ENCODE assay signal across 1 cellular context in the genomic region with DNA sequence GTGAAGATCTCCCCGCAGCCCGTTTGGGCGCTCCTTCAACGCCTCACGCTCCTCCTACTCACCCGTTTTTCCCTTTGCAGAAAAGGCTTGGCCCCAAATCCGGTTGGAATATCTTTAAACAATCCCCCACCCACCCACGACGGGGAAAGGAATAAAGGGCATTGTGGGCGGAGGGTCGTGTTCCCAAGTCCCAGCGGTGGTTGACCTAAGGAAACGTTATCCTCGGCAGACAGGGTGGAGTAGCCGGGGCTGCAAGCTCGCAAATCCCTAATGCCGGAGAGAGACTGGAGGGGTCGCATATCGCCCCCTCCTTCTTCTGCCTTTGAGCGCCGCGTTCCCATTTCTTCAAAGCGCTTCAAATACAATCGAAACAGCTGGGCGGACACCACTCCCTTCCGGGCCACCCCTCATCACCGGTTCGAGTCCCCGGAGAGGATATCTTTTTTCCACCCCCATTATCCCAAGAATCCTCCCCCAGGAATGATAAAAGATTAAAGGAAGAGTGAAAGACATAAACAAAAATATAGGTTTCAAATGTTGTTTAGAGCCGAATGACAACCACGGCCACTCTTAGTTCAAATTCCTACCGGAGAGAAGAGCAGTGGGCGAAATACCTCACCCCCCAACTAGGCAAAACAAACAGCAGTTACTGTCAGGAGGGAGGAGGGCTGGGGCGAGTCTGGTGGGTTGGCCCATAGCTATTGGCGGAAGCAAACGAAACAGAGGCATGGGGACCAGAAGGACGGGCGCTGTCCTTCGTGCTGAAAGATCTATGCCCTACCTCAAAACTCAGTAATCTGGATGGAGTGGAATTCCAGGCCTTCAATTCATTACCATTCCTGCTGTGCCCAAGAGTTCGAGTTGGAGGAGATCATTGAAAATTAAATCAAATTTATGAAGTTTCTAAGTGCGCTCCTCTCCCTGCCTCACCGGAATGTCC.
A peak's percentile ranks its signal among the peaks of the same experiment; 100 is the strongest.
TF ChIP-seq lines count a peak whose summit lies in the region.

No MANE protein-coding gene starts in this region.

TF ChIP-seq in HepG2, 621 proteins besides CTCF, POLR2A, EP300 and RAD21 (continued from another document):
- TF ChIP-seq, protein P1, sequence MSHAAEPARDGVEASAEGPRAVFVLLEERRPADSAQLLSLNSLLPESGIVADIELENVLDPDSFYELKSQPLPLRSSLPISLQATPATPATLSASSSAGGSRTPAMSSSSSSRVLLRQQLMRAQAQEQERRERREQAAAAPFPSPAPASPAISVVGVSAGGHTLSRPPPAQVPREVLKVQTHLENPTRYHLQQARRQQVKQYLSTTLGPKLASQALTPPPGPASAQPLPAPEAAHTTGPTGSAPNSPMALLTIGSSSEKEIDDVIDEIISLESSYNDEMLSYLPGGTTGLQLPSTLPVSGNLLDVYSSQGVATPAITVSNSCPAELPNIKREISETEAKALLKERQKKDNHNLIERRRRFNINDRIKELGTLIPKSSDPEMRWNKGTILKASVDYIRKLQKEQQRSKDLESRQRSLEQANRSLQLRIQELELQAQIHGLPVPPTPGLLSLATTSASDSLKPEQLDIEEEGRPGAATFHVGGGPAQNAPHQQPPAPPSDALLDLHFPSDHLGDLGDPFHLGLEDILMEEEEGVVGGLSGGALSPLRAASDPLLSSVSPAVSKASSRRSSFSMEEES (CRISPR knock-in tag; IDR thresholded peaks at IDR 0.05), result peak; percentile 60; the same call in 1 of the 2 replicates
- TF ChIP-seq ZNF12 (CRISPR knock-in tag; IDR thresholded peaks at IDR 0.05) (peak; percentile 45; the same call in 1 of the 2 replicates), ZNF563 (CRISPR knock-in tag; IDR thresholded peaks at IDR 0.05) (no peak), PTBP1 (IDR thresholded peaks at IDR 0.05; ENCODE audit: low read depth, low read length, poor library complexity, severe bottlenecking) (no peak), STAG1 (CRISPR knock-in tag; IDR thresholded peaks at IDR 0.05) (peak; percentile 23; the same call in 1 of the 2 replicates)
- TF ChIP-seq, protein P2, sequence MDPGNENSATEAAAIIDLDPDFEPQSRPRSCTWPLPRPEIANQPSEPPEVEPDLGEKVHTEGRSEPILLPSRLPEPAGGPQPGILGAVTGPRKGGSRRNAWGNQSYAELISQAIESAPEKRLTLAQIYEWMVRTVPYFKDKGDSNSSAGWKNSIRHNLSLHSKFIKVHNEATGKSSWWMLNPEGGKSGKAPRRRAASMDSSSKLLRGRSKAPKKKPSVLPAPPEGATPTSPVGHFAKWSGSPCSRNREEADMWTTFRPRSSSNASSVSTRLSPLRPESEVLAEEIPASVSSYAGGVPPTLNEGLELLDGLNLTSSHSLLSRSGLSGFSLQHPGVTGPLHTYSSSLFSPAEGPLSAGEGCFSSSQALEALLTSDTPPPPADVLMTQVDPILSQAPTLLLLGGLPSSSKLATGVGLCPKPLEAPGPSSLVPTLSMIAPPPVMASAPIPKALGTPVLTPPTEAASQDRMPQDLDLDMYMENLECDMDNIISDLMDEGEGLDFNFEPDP (CRISPR knock-in tag; conservative IDR thresholded peaks at IDR 0.05), result 0 out of 2 replicates have a peak, but pooled peaks have one; percentile 42
- TF ChIP-seq, protein P3, sequence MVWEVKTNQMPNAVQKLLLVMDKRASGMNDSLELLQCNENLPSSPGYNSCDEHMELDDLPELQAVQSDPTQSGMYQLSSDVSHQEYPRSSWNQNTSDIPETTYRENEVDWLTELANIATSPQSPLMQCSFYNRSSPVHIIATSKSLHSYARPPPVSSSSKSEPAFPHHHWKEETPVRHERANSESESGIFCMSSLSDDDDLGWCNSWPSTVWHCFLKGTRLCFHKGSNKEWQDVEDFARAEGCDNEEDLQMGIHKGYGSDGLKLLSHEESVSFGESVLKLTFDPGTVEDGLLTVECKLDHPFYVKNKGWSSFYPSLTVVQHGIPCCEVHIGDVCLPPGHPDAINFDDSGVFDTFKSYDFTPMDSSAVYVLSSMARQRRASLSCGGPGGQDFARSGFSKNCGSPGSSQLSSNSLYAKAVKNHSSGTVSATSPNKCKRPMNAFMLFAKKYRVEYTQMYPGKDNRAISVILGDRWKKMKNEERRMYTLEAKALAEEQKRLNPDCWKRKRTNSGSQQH (CRISPR knock-in tag; IDR thresholded peaks at IDR 0.05; ENCODE audit: low read depth), result peak; percentile 53; the same call in 1 of the 2 replicates
